In genomic region chr3:149969110-149969944, GRCh38 we compare ENCODE assay signal across 8 cellular contexts. TPM values are rescaled to one million over a fixed set of nuclear protein-coding genes. Genes with fewer than 3 reads are reported as not detected.
DNase-seq lines count a peak whose midpoint lies in the region; ATAC-seq and TF ChIP-seq lines count a peak whose summit lies in the region.

No MANE protein-coding gene starts in this region.

- DNase-seq in activated naive CD4-positive, alpha-beta T cell treated with anti-CD3 and anti-CD28 coated beads, Interleukin-2, amount 10 ng/mL, durations not matched to agents 7 days and 5 days, result no peak
- no peak for DNase-seq in activated naive CD4-positive, alpha-beta T cell (lab: John Stamatoyannopoulos, UW)
- DNase-seq in NCI-H2171 (lab: John Stamatoyannopoulos, UW), result peak; percentile 51
- DNase-seq in activated naive CD8-positive, alpha-beta T cell treated with anti-CD3 and anti-CD28 coated beads, Interleukin-2, amount 50 U/mL, for 24 hours, result no peak
- DNase-seq in cardiac muscle cell (ENCODE audit: low read depth in 1 of 2, low spot score in 1 of 2), result peak; percentile 79 to 90
- DNase-seq in ovary, result peak; percentile 37 to 56 (median 47)
- no peak for DNase-seq in CD1c-positive myeloid dendritic cell (ENCODE audit: extremely low spot score)

- no peaks in the 10 kb centered on the region for H3K27me3 ChIP-seq in cardiac muscle cell
- H3K27me3 ChIP-seq in ovary, result no peaks in the 10 kb centered on the region

- peak; percentile 30 for TF ChIP-seq CTCF in cardiac muscle cell (IDR thresholded peaks at IDR 0.05; ENCODE audit: low read depth, low read length)
- TF ChIP-seq CTCF in ovary (IDR thresholded peaks at IDR 0.05), result peak in 1 of 3 donors; percentile 17

- H3K9me3 Mint-ChIP-seq in activated naive CD4-positive, alpha-beta T cell treated with anti-CD3 and anti-CD28 coated beads, Interleukin-2, amount 10 ng/mL, durations not matched to agents 7 days and 5 days, result no peaks in the 10 kb centered on the region
- H3K9me3 Mint-ChIP-seq in activated naive CD8-positive, alpha-beta T cell treated with anti-CD3 and anti-CD28 coated beads, Interleukin-2, amount 50 U/mL, for 24 hours, result no peaks in the 10 kb centered on the region

- TF ChIP-seq EP300 in ovary (IDR thresholded peaks at IDR 0.05), result no peak

- ATAC-seq in activated naive CD8-positive, alpha-beta T cell treated with anti-CD3 and anti-CD28 coated beads, Interleukin-2, amount 50 U/mL, for 24 hours, result no peak
- no peak for ATAC-seq in GM21786 (IDR thresholded peaks at IDR 0.05; ENCODE audit: unreplicated experiment)

- H3K36me3 ChIP-seq in cardiac muscle cell (peaks cover 10% of the 10 kb centered on the region), ovary (no peaks in the 10 kb centered on the region)

- peaks cover 27% of the 10 kb centered on the region for H3K4me1 ChIP-seq in cardiac muscle cell (ENCODE audit: low read depth)
- H3K4me1 ChIP-seq in ovary (ENCODE audit: insufficient read depth), result peaks cover 3% of the 10 kb centered on the region

- CTCF ChIA-PET in activated naive CD4-positive, alpha-beta T cell treated with anti-CD3 and anti-CD28 coated beads, Interleukin-2, amount 10 ng/mL, durations not matched to agents 7 days and 5 days (lab: Charles Lee), result interaction anchor here (1.0 to 1.5 kb wide), 5 partner anchors 11 to 251 kb away, joined by 3 to 4 read pairs (median 3); no protein-coding TSS in a partner anchor

- H3K27me3 Mint-ChIP-seq in activated naive CD4-positive, alpha-beta T cell treated with anti-CD3 and anti-CD28 coated beads, Interleukin-2, amount 10 ng/mL, durations not matched to agents 7 days and 5 days, result peaks cover 35% of the 10 kb centered on the region
- H3K27me3 Mint-ChIP-seq in activated naive CD8-positive, alpha-beta T cell treated with anti-CD3 and anti-CD28 coated beads, Interleukin-2, amount 50 U/mL, for 24 hours, result peaks cover 28% of the 10 kb centered on the region

- H3K36me3 Mint-ChIP-seq in activated naive CD4-positive, alpha-beta T cell treated with anti-CD3 and anti-CD28 coated beads, Interleukin-2, amount 10 ng/mL, durations not matched to agents 7 days and 5 days, result no peaks in the 10 kb centered on the region
- H3K36me3 Mint-ChIP-seq in activated naive CD8-positive, alpha-beta T cell treated with anti-CD3 and anti-CD28 coated beads, Interleukin-2, amount 50 U/mL, for 24 hours (ENCODE audit: low read depth), result no peaks in the 10 kb centered on the region

- no peak overlapping the region for H3K27ac Mint-ChIP-seq in activated naive CD4-positive, alpha-beta T cell treated with anti-CD3 and anti-CD28 coated beads, Interleukin-2, amount 10 ng/mL, durations not matched to agents 7 days and 5 days
- H3K27ac Mint-ChIP-seq in activated naive CD8-positive, alpha-beta T cell treated with anti-CD3 and anti-CD28 coated beads, Interleukin-2, amount 50 U/mL, for 24 hours, result no peak overlapping the region

- H3K27ac ChIP-seq in cardiac muscle cell (peak overlapping the region; percentile 89), ovary (peak overlapping the region; percentile 94 to 95)

- WGBS in ovary, 3 donors, result 2 to 6% (median 3%) methylated on average over 16 of the region's 16 CpGs

- H3K9me3 ChIP-seq in cardiac muscle cell (ENCODE audit: low read depth) (no peaks in the 10 kb centered on the region), ovary (no peaks in the 10 kb centered on the region)

- peaks cover 14% of the 10 kb centered on the region for H3K4me1 Mint-ChIP-seq in activated naive CD4-positive, alpha-beta T cell treated with anti-CD3 and anti-CD28 coated beads, Interleukin-2, amount 10 ng/mL, durations not matched to agents 7 days and 5 days
- peaks cover 19% of the 10 kb centered on the region for H3K4me1 Mint-ChIP-seq in activated naive CD8-positive, alpha-beta T cell treated with anti-CD3 and anti-CD28 coated beads, Interleukin-2, amount 50 U/mL, for 24 hours

- intact Hi-C loops in ovary (cut with DNase I), result loop anchor here (5.0 to 10.0 kb wide), 3 partner anchors 213 to 253 kb away; no protein-coding TSS in a partner anchor

- TF ChIP-seq POLR2A in ovary (IDR thresholded peaks at IDR 0.05), result no peak

- H3K4me3 ChIP-seq in cardiac muscle cell, result peak overlapping the region; percentile 79
- H3K4me3 ChIP-seq in ovary, result peak overlapping the region; percentile 57

- peak overlapping the region; percentile 74 for H3K4me3 Mint-ChIP-seq in activated naive CD4-positive, alpha-beta T cell treated with anti-CD3 and anti-CD28 coated beads, Interleukin-2, amount 10 ng/mL, durations not matched to agents 7 days and 5 days
- H3K4me3 Mint-ChIP-seq in activated naive CD8-positive, alpha-beta T cell treated with anti-CD3 and anti-CD28 coated beads, Interleukin-2, amount 50 U/mL, for 24 hours, result peak overlapping the region; percentile 80

RNA-seq across cellular contexts. Expression of gene PFN2, which starts 1.4 kb away (rescaled TPM):
- total RNA-seq in cardiac muscle cell (122 and 159 TPM in 2 replicates), ovary (100 to 1,000 TPM in 1 of 7 donors, 10 to 100 TPM in 6; 48.3 to 113 (median 88.9) TPM)
- polyA plus RNA-seq in cardiac muscle cell (152 and 163 TPM in 2 replicates), ovary (100 to 1,000 TPM in 1 of 2 donors, 10 to 100 TPM in 1; 83.2 to 175 TPM)

Comparison
In these comparisons a context has a peak if more than half of its experiments do, and no peak if none do; other contexts are left out.
1. DNase-seq: peak in NCI-H2171 (single experiment), cardiac muscle cell (2 of 2) and ovary (5 of 5); none in activated naive CD4-positive, alpha-beta T cell treated with anti-CD3 and anti-CD28 coated beads, Interleukin-2, amount 10 ng/mL, durations not matched to agents 7 days and 5 days (single experiment), activated naive CD4-positive, alpha-beta T cell (0 of 4), activated naive CD8-positive, alpha-beta T cell treated with anti-CD3 and anti-CD28 coated beads, Interleukin-2, amount 50 U/mL, for 24 hours (single experiment) and CD1c-positive myeloid dendritic cell (single experiment).